ENCODE assay signal across 19 cellular contexts in genomic region chr2:216882876-216883275, GRCh38. TPM values are rescaled to one million over a fixed set of nuclear protein-coding genes. Genes with fewer than 3 reads are reported as not detected.
"Had no signal": no experiment of that assay in that cellular context is flagged by ENCODE, and none has a peak within 500 bp of the region (broad histone marks: within the 10 kb centered on the region; RNA-seq: fewer than 3 reads in every experiment).

No MANE protein-coding gene starts in this region.

- H3K36me3 ChIP-seq: cardiac muscle cell, upper lobe of right lung had no signal

- DNase-seq: activated CD4-positive, alpha-beta T cell treated with anti-CD3 and anti-CD28 coated beads, Interleukin-2, amount 10 ng/mL, durations not matched to agents 24 days and 14 days; activated CD4-positive, CD25-positive, alpha-beta regulatory T cell; activated naive CD4-positive, alpha-beta T cell treated with Interleukin-2 at 50 U/mL for 16 hours; activated T-cell treated with anti-CD3 and anti-CD28 coated beads for 4 hours; islet precursor cell; nucleus accumbens; posterior cingulate gyrus; small intestine; stimulated activated naive CD8-positive, alpha-beta T cell treated with anti-CD3 and anti-CD28 coated beads, Interleukin-15, amount 100 ng/mL, for 72 hours; T-helper 17 cell; testis; upper lobe of right lung had no signal

- H3K27ac ChIP-seq: cardiac muscle cell, hepatocyte, testis, upper lobe of right lung had no signal

- ATAC-seq: activated T-helper 17 cell treated with anti-CD3 and anti-CD28 coated beads, Interleukin-2, amount 50 U/mL, for 72 hours; left lobe of liver; natural killer cell treated with Interleukin-12 subunit alpha and Interleukin-12 subunit beta and Interleukin-15 and Interleukin-18, amount 100 ng/mL, for 72 hours; stimulated activated naive CD8-positive, alpha-beta T cell treated with anti-CD3 and anti-CD28 coated beads, Interleukin-15, amount 100 ng/mL, for 72 hours; T-helper 17 cell; upper lobe of right lung had no signal

- H3K27me3 ChIP-seq: cardiac muscle cell, hepatocyte, testis, upper lobe of right lung had no signal

- H3K4me1 ChIP-seq: upper lobe of right lung had no signal

- H3K4me3 ChIP-seq: cardiac muscle cell, hepatocyte, testis, upper lobe of right lung had no signal

- H3K9me3 ChIP-seq: testis, upper lobe of right lung had no signal

RNA-seq across cellular contexts. Expression of gene TNP1, which starts 23.0 kb away (rescaled TPM):
- total RNA-seq: activated CD4-positive, alpha-beta T cell treated with anti-CD3 and anti-CD28 coated beads, Interleukin-2, amount 10 ng/mL, durations not matched to agents 24 days and 14 days; activated T-helper 17 cell treated with anti-CD3 and anti-CD28 coated beads, Interleukin-2, amount 50 U/mL, for 72 hours; cardiac muscle cell; hepatocyte; left lobe of liver; natural killer cell treated with Interleukin-12 subunit alpha and Interleukin-12 subunit beta and Interleukin-15 and Interleukin-18, amount 100 ng/mL, for 72 hours; T-helper 17 cell; upper lobe of right lung had no signal
- polyA plus RNA-seq: adipose tissue, cardiac muscle cell, esophagus, hepatocyte, small intestine had no signal
